15 cellular contexts compared by ENCODE assay signal in genomic region chrX:113033966-113034680, GRCh38.
A peak's percentile ranks its signal among the peaks of the same experiment; 100 is the strongest.
DNase-seq lines count a peak whose midpoint lies in the region; ATAC-seq, FAIRE-seq and TF ChIP-seq lines count a peak whose summit lies in the region.
"Had no signal": no experiment of that assay in that cellular context is flagged by ENCODE, and none has a peak within 500 bp of the region (broad histone marks: within the 10 kb centered on the region; RNA-seq: fewer than 3 reads in every experiment).

No MANE protein-coding gene starts in this region.

- TF ChIP-seq RAD21 in HepG2 (CRISPR knock-in tag; IDR thresholded peaks at IDR 0.05): no peak
- no peak for TF ChIP-seq RAD21 in H1 (IDR thresholded peaks at IDR 0.05 in 1 of 2, conservative IDR thresholded peaks at IDR 0.05 in 1 of 2; ENCODE audit: low read depth in 2 of 2, low read length in 2 of 2)

- H2AFZ ChIP-seq in HepG2 (ENCODE audit: low read length) (no peak overlapping the region), H1 (ENCODE audit: low read length) (no peak overlapping the region)

- POLR2A ChIA-PET in HepG2 (lab: Yijun Ruan, JAX) (no interaction called here), H1 (lab: Charles Lee; ENCODE audit: partially characterized antibody) (no interaction called here)

- H3K23ac ChIP-seq in H1 (ENCODE audit: insufficient read length): no peak overlapping the region

- H3K36me3 ChIP-seq in HepG2 (replicated peaks in 1 of 2; ENCODE audit: control insufficient read depth in 1 of 2, insufficient read depth in 2 of 2, low read length in 2 of 2): no peaks in the 10 kb centered on the region
- no peaks in the 10 kb centered on the region for H3K36me3 ChIP-seq in right lobe of liver
- H3K36me3 ChIP-seq in H1 (ENCODE audit: control insufficient read depth in 2 of 4, insufficient read depth in 4 of 4, low read length in 3 of 4): no peaks in the 10 kb centered on the region
- H3K36me3 ChIP-seq in sigmoid colon: no peaks in the 10 kb centered on the region
- H3K36me3 ChIP-seq: BLaER1 had no signal

- no peak overlapping the region for H4K5ac ChIP-seq in H1 (ENCODE audit: insufficient read length, low read depth, low read length)

- H2BK20ac ChIP-seq in H1 (ENCODE audit: low read length): no peak overlapping the region

- BruUV-seq in HepG2 (replicated peaks; lab: Mats Ljungman, UMichigan): no TSS peak

- in situ Hi-C loops in HepG2 (cut with HindIII; ENCODE audit: extremely low pct_ligation_motif_present, low pct_unique_long_range_greater_than_20kb): no loop called here

- no peak overlapping the region for H4K91ac ChIP-seq in H1 (replicated peaks; ENCODE audit: insufficient read length, low read length)

- no peak overlapping the region for H2BK15ac ChIP-seq in H1 (ENCODE audit: low read length)

- no peaks in the 10 kb centered on the region for H3K23me2 ChIP-seq in H1 (ENCODE audit: low read depth, low read length)

- H2BK5ac ChIP-seq in H1 (ENCODE audit: low read depth, low read length): no peak overlapping the region

- H3K18ac ChIP-seq in H1 (ENCODE audit: extremely low read depth, low read length): no peak overlapping the region

- H4K20me1 ChIP-seq in HepG2 (ENCODE audit: insufficient read depth, low read length) (no peaks in the 10 kb centered on the region), H1 (replicated peaks in 1 of 2; ENCODE audit: control insufficient read depth in 1 of 2, insufficient read depth in 2 of 2, low read length in 2 of 2) (no peaks in the 10 kb centered on the region)
- H4K20me1 ChIP-seq: BLaER1 had no signal

- no peak for ATAC-seq in HepG2
- no peak for ATAC-seq in right lobe of liver
- peak; percentile 92 for ATAC-seq in foreskin keratinocyte
- no peak for ATAC-seq in GM18502 (IDR thresholded peaks at IDR 0.05; ENCODE audit: poor library complexity, unreplicated experiment)
- ATAC-seq in GM21528 (IDR thresholded peaks at IDR 0.05; ENCODE audit: low FRiP score, unreplicated experiment): no peak

- H2BK120ac ChIP-seq in H1 (replicated peaks; ENCODE audit: low read depth, low read length): no peak overlapping the region

- DNase-seq in HepG2 (ENCODE audit: low spot score): no peak
- DNase-seq in right lobe of liver: no peak
- no peak for DNase-seq in H1 (ENCODE audit: low read depth in 1 of 2, low spot score in 2 of 2)
- DNase-seq in foreskin keratinocyte: peak in 1 of 2 donors; percentile 85
- no peak for DNase-seq in sigmoid colon
- DNase-seq: 8988T, DMS153, DMS79, GDM1, HCEC 1CT had no signal

- no peak overlapping the region for H3K4ac ChIP-seq in H1 (replicated peaks; ENCODE audit: insufficient read length, low read depth, low read length)

- FAIRE-seq in HepG2 (lab: Jason Lieb, UNC) (no peak), H1 (lab: Jason Lieb, UNC) (peak; percentile 39)
- FAIRE-seq: GM12892, HTR-8/SVneo had no signal

- no peak overlapping the region for H3K4me3 ChIP-seq in HepG2 (replicated peaks in 1 of 3; ENCODE audit: insufficient read depth in 1 of 3, low read depth in 2 of 3, low read length in 3 of 3)
- H3K4me3 ChIP-seq in right lobe of liver: no peak overlapping the region
- H3K4me3 ChIP-seq in H1 (ENCODE audit: extremely low read depth in 1 of 4, insufficient read depth in 2 of 4, low read depth in 3 of 4, low read length in 4 of 4): no peak overlapping the region
- H3K4me3 ChIP-seq in sigmoid colon: no peak overlapping the region
- H3K4me3 ChIP-seq: BLaER1 had no signal

- WGBS in HepG2 (ENCODE audit: low lambda C conversion rate): 0% methylated on average over 2 of the region's 3 CpGs
- 44% methylated on average over 3 of the region's 3 CpGs for WGBS in right lobe of liver (ENCODE audit: insufficient coverage, low coverage, low lambda C conversion rate, missing lambda C conversion rate)
- 94% methylated on average over 2 of the region's 3 CpGs; no CpG with 5 or more reads in 1 of the 2 experiments for WGBS in H1 (ENCODE audit: extremely low coverage in 1 of 2, insufficient coverage in 1 of 2, insufficient read length in 1 of 2, insufficient replicate concordance in 2 of 2, low coverage in 1 of 2, low lambda C conversion rate in 2 of 2, missing lambda C conversion rate in 1 of 2), 2 experiments
- WGBS in sigmoid colon, 2 donors: 60 to 73% methylated on average over 3 of the region's 3 CpGs

- H3K9ac ChIP-seq in HepG2 (ENCODE audit: insufficient read depth, low read depth, low read length): no peak overlapping the region
- H3K9ac ChIP-seq in H1 (replicated peaks in 1 of 4; ENCODE audit: extremely low read depth in 1 of 4, low read depth in 3 of 4, low read length in 3 of 4): no peak overlapping the region
- H3K9ac ChIP-seq: BLaER1 had no signal

- H4K8ac ChIP-seq in H1 (ENCODE audit: extremely low read depth, insufficient read depth, low read length): no peak overlapping the region

- intact Hi-C loops in HepG2 (cut with micrococcal nuclease; ENCODE audit: unreplicated experiment): no loop called here
- intact Hi-C loops in right lobe of liver (cut with DNase I): no loop called here
- intact Hi-C loops in sigmoid colon (cut with DNase I): no loop called here

- TF ChIP-seq POLR2A in HepG2 (IDR thresholded peaks at IDR 0.05; ENCODE audit: insufficient read depth in 1 of 2, low read depth in 2 of 2, low read length in 2 of 2) (no peak), right lobe of liver (IDR thresholded peaks at IDR 0.05) (no peak), H1 (IDR thresholded peaks at IDR 0.05; ENCODE audit: control extremely low read depth in 1 of 2, low read depth in 2 of 2, low read length in 2 of 2) (no peak), sigmoid colon (IDR thresholded peaks at IDR 0.05) (no peak)

- no peak overlapping the region for H3K14ac ChIP-seq in H1 (ENCODE audit: insufficient read length)

- TF ChIP-seq EP300 in HepG2 (IDR thresholded peaks at IDR 0.05; ENCODE audit: low read depth in 2 of 2, low read length in 2 of 2) (no peak), HepG2 (CRISPR knock-in tag; IDR thresholded peaks at IDR 0.05; ENCODE audit: borderline replicate concordance) (no peak), H1 (IDR thresholded peaks at IDR 0.05; ENCODE audit: borderline replicate concordance in 1 of 2, low read depth in 2 of 2, low read length in 2 of 2) (no peak), sigmoid colon (IDR thresholded peaks at IDR 0.05) (no peak)

- H3K79me1 ChIP-seq in H1 (ENCODE audit: low read depth, low read length): no peaks in the 10 kb centered on the region

- no peaks in the 10 kb centered on the region for H3K27me3 ChIP-seq in HepG2 (ENCODE audit: control insufficient read depth in 1 of 2, insufficient read depth in 2 of 2, low read length in 2 of 2)
- H3K27me3 ChIP-seq in right lobe of liver: peaks cover 0 to 2% of the 10 kb centered on the region in 2 donors
- H3K27me3 ChIP-seq in H1 (replicated peaks in 1 of 4; ENCODE audit: control insufficient read depth in 3 of 4, extremely low read depth in 1 of 4, insufficient read depth in 3 of 4, low read length in 3 of 4): no peaks in the 10 kb centered on the region
- H3K27me3 ChIP-seq in foreskin keratinocyte: no peaks in the 10 kb centered on the region
- H3K27me3 ChIP-seq in sigmoid colon: no peaks in the 10 kb centered on the region

- CTCF ChIA-PET in HepG2 (lab: Yijun Ruan, JAX; ENCODE audit: low intra/inter-chr PET ratio, low total read pairs) (no interaction called here), H1 (lab: Charles Lee; ENCODE audit: partially characterized antibody) (interaction anchor here (0.8 kb wide), 1 partner anchor 302 kb away, joined by 3 read pairs; no protein-coding TSS in a partner anchor)

- H3K4me1 ChIP-seq in HepG2 (ENCODE audit: insufficient read depth, low read length) (no peaks in the 10 kb centered on the region), right lobe of liver (no peaks in the 10 kb centered on the region), H1 (replicated peaks in 1 of 4; ENCODE audit: control insufficient read depth in 3 of 4, insufficient read depth in 4 of 4, low read length in 3 of 4) (no peaks in the 10 kb centered on the region), foreskin keratinocyte (peaks cover 6% of the 10 kb centered on the region), sigmoid colon (no peaks in the 10 kb centered on the region)
- H3K4me1 ChIP-seq: BLaER1 had no signal

- no peak overlapping the region for H3K4me2 ChIP-seq in HepG2 (ENCODE audit: low read depth, low read length)
- no peak overlapping the region for H3K4me2 ChIP-seq in H1 (ENCODE audit: insufficient read depth in 1 of 2, low read depth in 2 of 2, low read length in 2 of 2)
- H3K4me2 ChIP-seq: BLaER1 had no signal

- H3K79me2 ChIP-seq in HepG2 (ENCODE audit: insufficient read depth, low read length) (no peaks in the 10 kb centered on the region), H1 (ENCODE audit: control insufficient read depth in 1 of 2, insufficient read depth in 2 of 2, low read length in 2 of 2) (no peaks in the 10 kb centered on the region)

- no peak for TF ChIP-seq CTCF in HepG2 (CRISPR knock-in tag; IDR thresholded peaks at IDR 0.05)
- no peak for TF ChIP-seq CTCF in right lobe of liver (IDR thresholded peaks at IDR 0.05)
- no peak for TF ChIP-seq CTCF in H1 (IDR thresholded peaks at IDR 0.05; ENCODE audit: control extremely low read depth in 1 of 3, insufficient read depth in 1 of 3, low read depth in 1 of 3, low read length in 3 of 3)
- TF ChIP-seq CTCF in foreskin keratinocyte (conservative IDR thresholded peaks at IDR 0.05): peak; percentile 35
- no peak for TF ChIP-seq CTCF in sigmoid colon (IDR thresholded peaks at IDR 0.05)

- no peak overlapping the region for H2AK5ac ChIP-seq in H1 (ENCODE audit: low read depth, low read length)

- no peak overlapping the region for H3K56ac ChIP-seq in H1 (replicated peaks; ENCODE audit: insufficient read length, low read depth, low read length)

- no peaks in the 10 kb centered on the region for H3K9me3 ChIP-seq in HepG2 (ENCODE audit: low read length)
- H3K9me3 ChIP-seq in right lobe of liver: peaks cover 0 to 3% (median 0%) of the 10 kb centered on the region in 4 donors
- no peaks in the 10 kb centered on the region for H3K9me3 ChIP-seq in H1 (ENCODE audit: insufficient read depth in 2 of 2, low read depth in 1 of 2, low read length in 1 of 2)
- H3K9me3 ChIP-seq in sigmoid colon: no peaks in the 10 kb centered on the region

- H3K27ac ChIP-seq in HepG2 (ENCODE audit: extremely low read length, insufficient read depth, low read length) (no peak overlapping the region), right lobe of liver (no peak overlapping the region), H1 (ENCODE audit: low read depth, low read length) (no peak overlapping the region), foreskin keratinocyte (peak overlapping the region; percentile 66), sigmoid colon (no peak overlapping the region)
- H3K27ac ChIP-seq: BLaER1 had no signal

- H2BK12ac ChIP-seq in H1 (ENCODE audit: low read depth, low read length): no peak overlapping the region

TF ChIP-seq in HepG2, 621 proteins besides CTCF, POLR2A, EP300 and RAD21 (continues in another document):
- no peak for TF ChIP-seq ATAD3A (CRISPR knock-in tag; IDR thresholded peaks at IDR 0.05)
- 0 out of 2 replicates have a peak, but pooled peaks have one; percentile 16 for TF ChIP-seq ATF7 (IDR thresholded peaks at IDR 0.05)
- TF ChIP-seq ATF7 (CRISPR knock-in tag; IDR thresholded peaks at IDR 0.05): no peak

TF ChIP-seq in H1, 55 proteins besides CTCF, POLR2A, EP300 and RAD21 (continues in another document):
- no peak for TF ChIP-seq CEBPB (IDR thresholded peaks at IDR 0.05; ENCODE audit: low read depth, low read length)
- no peak for TF ChIP-seq GABPA (IDR thresholded peaks at IDR 0.05; ENCODE audit: borderline replicate concordance, insufficient read depth, low read length)
- no peak for TF ChIP-seq FOSL1 (IDR thresholded peaks at IDR 0.05; ENCODE audit: insufficient read depth, low read depth, low read length)
